Comparison of ENCODE assay signal across 7 cellular contexts in the genomic region with DNA sequence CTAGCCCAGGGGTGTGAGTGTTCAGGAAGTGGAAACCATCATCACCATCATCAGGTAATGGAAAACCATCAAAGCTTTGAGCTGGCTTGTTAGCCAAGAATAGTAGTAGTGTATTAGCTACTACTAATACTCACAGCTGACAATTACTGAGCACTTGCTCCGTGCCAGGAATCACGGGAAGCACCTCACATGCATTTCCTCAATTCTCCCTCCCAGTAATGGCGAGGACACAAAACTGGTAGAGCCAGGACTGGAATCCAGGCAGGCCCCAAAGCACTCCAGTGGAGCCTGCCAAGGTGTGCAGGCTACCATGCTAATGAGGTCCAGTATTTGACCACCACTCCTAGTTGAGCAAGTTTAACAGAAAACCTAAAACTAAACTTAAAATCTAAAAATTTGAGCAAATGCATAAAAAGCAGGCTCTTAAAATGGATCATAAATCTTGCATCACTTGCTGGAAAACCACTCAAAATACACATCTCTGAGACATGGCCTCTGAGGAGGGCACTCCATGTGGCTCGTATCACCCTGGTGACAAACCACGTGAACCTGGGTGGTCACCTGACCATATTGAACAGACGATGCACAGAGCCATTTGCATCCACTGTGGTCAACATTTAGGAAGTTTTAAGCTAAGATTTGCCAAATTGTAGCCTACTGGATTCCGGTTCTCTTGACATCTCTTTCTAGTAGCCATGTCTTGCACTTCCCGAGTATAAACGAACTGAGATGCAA. TPM values are rescaled to one million over a fixed set of nuclear protein-coding genes. Genes with fewer than 3 reads are reported as not detected.
DNase-seq lines count a peak whose midpoint lies in the region; ATAC-seq and TF ChIP-seq lines count a peak whose summit lies in the region.
"Not testable (repeated sequence)": the region's sequence is repeated elsewhere in the genome, so short reads cannot be mapped to it uniquely, and the experiment has no call there.

No MANE protein-coding gene starts in this region.

- H3K4me1 ChIP-seq in IMR-90 (ENCODE audit: control insufficient read depth, insufficient read depth, low read length): not testable (repeated sequence)

- TF ChIP-seq POLR2A in IMR-90 (IDR thresholded peaks at IDR 0.05; ENCODE audit: low read depth, low read length): not testable (repeated sequence)

- not testable (repeated sequence) for DNase-seq in IMR-90; activated T-helper 1 cell treated with anti-CD3 and anti-CD28 coated beads, Interleukin-12 subunit alpha, Interleukin-12 subunit beta, Interleukin-2, Interleukin-4 antibody, amounts not matched to agents 30 ng/mL and 10 ng/mL and 1 ng/mL, durations not matched to agents 14 hours and 24 hours and 36 hours (ENCODE audit: low spot score); activated naive CD8-positive, alpha-beta T cell treated with anti-CD3 and anti-CD28 coated beads for 36 hours
- DNase-seq in activated CD8-positive, alpha-beta T cell treated with anti-CD3 and anti-CD28 coated beads for 36 hours: peak; percentile 27
- DNase-seq in dermis blood vessel endothelial cell (peak; percentile 59), posterior vena cava (ENCODE audit: low spot score) (peak; percentile 20)

- not testable (repeated sequence) for H3K9me3 Mint-ChIP-seq in activated CD8-positive, alpha-beta T cell treated with anti-CD3 and anti-CD28 coated beads for 36 hours; activated T-helper 1 cell treated with anti-CD3 and anti-CD28 coated beads, Interleukin-12 subunit alpha, Interleukin-12 subunit beta, Interleukin-2, Interleukin-4 antibody, amounts not matched to agents 30 ng/mL and 10 ng/mL and 1 ng/mL, durations not matched to agents 14 hours and 24 hours and 36 hours; activated naive CD8-positive, alpha-beta T cell treated with anti-CD3 and anti-CD28 coated beads for 36 hours; nephron

- not testable (repeated sequence) for TF ChIP-seq CTCF in IMR-90 (conservative IDR thresholded peaks at IDR 0.05; ENCODE audit: low read depth, low read length); activated CD8-positive, alpha-beta T cell treated with anti-CD3 and anti-CD28 coated beads for 36 hours (IDR thresholded peaks at IDR 0.05); nephron (IDR thresholded peaks at IDR 0.05; ENCODE audit: unreplicated experiment in 3 of 3)

- intact Hi-C loops in IMR-90 (cut with micrococcal nuclease); activated CD8-positive, alpha-beta T cell treated with anti-CD3 and anti-CD28 coated beads for 36 hours (cut with micrococcal nuclease); activated T-helper 1 cell treated with anti-CD3 and anti-CD28 coated beads, Interleukin-12 subunit alpha, Interleukin-12 subunit beta, Interleukin-2, Interleukin-4 antibody, amounts not matched to agents 30 ng/mL and 10 ng/mL and 1 ng/mL, durations not matched to agents 14 hours and 24 hours and 36 hours (cut with micrococcal nuclease); posterior vena cava (cut with DNase I): not testable (repeated sequence)

- H3K27me3 ChIP-seq in IMR-90 (ENCODE audit: control insufficient read depth, insufficient read depth, low read length): not testable (repeated sequence)

- not testable (repeated sequence) for H3K36me3 ChIP-seq in IMR-90 (ENCODE audit: control insufficient read depth, insufficient read depth, low read length)

- not testable (repeated sequence) for H3K4ac ChIP-seq in IMR-90 (ENCODE audit: low read depth, low read length)

- dilution Hi-C loops in IMR-90 (cut with HindIII; ENCODE audit: low sequenced_read_pairs, unreplicated experiment): not testable (repeated sequence)

- H3K4me3 ChIP-seq in IMR-90 (ENCODE audit: insufficient read depth, low read depth, low read length): not testable (repeated sequence)

- not testable (repeated sequence) for H2AK9ac ChIP-seq in IMR-90 (replicated peaks; ENCODE audit: low read depth, low read length, poor library complexity)

- not testable (repeated sequence) for H3K4me2 ChIP-seq in IMR-90 (ENCODE audit: low read depth, low read length)

- not testable (repeated sequence) for H2BK15ac ChIP-seq in IMR-90 (ENCODE audit: low read depth, low read length)

- ATAC-seq in IMR-90 (ENCODE audit: low read depth); activated CD8-positive, alpha-beta T cell treated with anti-CD3 and anti-CD28 coated beads for 36 hours: not testable (repeated sequence)

- not testable (repeated sequence) for H2AFZ ChIP-seq in IMR-90 (replicated peaks; ENCODE audit: low read length, poor library complexity)

- not testable (repeated sequence) for H3K56ac ChIP-seq in IMR-90 (ENCODE audit: extremely low read depth, insufficient read depth, low read length)

- H4K5ac ChIP-seq in IMR-90 (ENCODE audit: low read depth, low read length): not testable (repeated sequence)

- H3K18ac ChIP-seq in IMR-90 (ENCODE audit: low read depth, low read length): not testable (repeated sequence)

- not testable (repeated sequence) for H3K27ac Mint-ChIP-seq in activated CD8-positive, alpha-beta T cell treated with anti-CD3 and anti-CD28 coated beads for 36 hours; nephron
- peak overlapping the region; percentile 59 for H3K27ac Mint-ChIP-seq in activated T-helper 1 cell treated with anti-CD3 and anti-CD28 coated beads, Interleukin-12 subunit alpha, Interleukin-12 subunit beta, Interleukin-2, Interleukin-4 antibody, amounts not matched to agents 30 ng/mL and 10 ng/mL and 1 ng/mL, durations not matched to agents 14 hours and 24 hours and 36 hours
- H3K27ac Mint-ChIP-seq in activated naive CD8-positive, alpha-beta T cell treated with anti-CD3 and anti-CD28 coated beads for 36 hours: peak overlapping the region; percentile 20

- POLR2A ChIA-PET in IMR-90 (lab: Charles Lee; ENCODE audit: unreplicated experiment); activated CD8-positive, alpha-beta T cell treated with anti-CD3 and anti-CD28 coated beads for 36 hours (lab: Charles Lee): not testable (repeated sequence)

- H4K20me1 ChIP-seq in IMR-90 (ENCODE audit: insufficient read depth, low read length): not testable (repeated sequence)

- H3K4me1 Mint-ChIP-seq in activated CD8-positive, alpha-beta T cell treated with anti-CD3 and anti-CD28 coated beads for 36 hours (ENCODE audit: low read depth): peaks cover 32% of the 10 kb centered on the region
- peaks cover 35% of the 10 kb centered on the region for H3K4me1 Mint-ChIP-seq in activated T-helper 1 cell treated with anti-CD3 and anti-CD28 coated beads, Interleukin-12 subunit alpha, Interleukin-12 subunit beta, Interleukin-2, Interleukin-4 antibody, amounts not matched to agents 30 ng/mL and 10 ng/mL and 1 ng/mL, durations not matched to agents 14 hours and 24 hours and 36 hours (ENCODE audit: low read depth)
- peaks cover 25% of the 10 kb centered on the region for H3K4me1 Mint-ChIP-seq in activated naive CD8-positive, alpha-beta T cell treated with anti-CD3 and anti-CD28 coated beads for 36 hours
- H3K4me1 Mint-ChIP-seq in nephron: peaks cover 11% of the 10 kb centered on the region

- not testable (repeated sequence) for H3K14ac ChIP-seq in IMR-90 (replicated peaks; ENCODE audit: low read depth, low read length)

- peaks cover 13% of the 10 kb centered on the region for H3K36me3 Mint-ChIP-seq in activated CD8-positive, alpha-beta T cell treated with anti-CD3 and anti-CD28 coated beads for 36 hours (ENCODE audit: low read depth)
- peaks cover 11% of the 10 kb centered on the region for H3K36me3 Mint-ChIP-seq in activated T-helper 1 cell treated with anti-CD3 and anti-CD28 coated beads, Interleukin-12 subunit alpha, Interleukin-12 subunit beta, Interleukin-2, Interleukin-4 antibody, amounts not matched to agents 30 ng/mL and 10 ng/mL and 1 ng/mL, durations not matched to agents 14 hours and 24 hours and 36 hours (ENCODE audit: low read depth)
- H3K36me3 Mint-ChIP-seq in activated naive CD8-positive, alpha-beta T cell treated with anti-CD3 and anti-CD28 coated beads for 36 hours; nephron (ENCODE audit: low read depth): not testable (repeated sequence)

- no CpG with 5 or more reads among the region's 9 CpGs for WGBS in IMR-90 (ENCODE audit: extremely low coverage in 2 of 2, insufficient read length in 1 of 2), 2 experiments

- in situ Hi-C loops in IMR-90 (cut with MboI; ENCODE audit: low sequenced_read_pairs): loop anchor here (25.0 kb wide), 1 partner anchor 264 kb away; no protein-coding TSS in a partner anchor

- H2AK5ac ChIP-seq in IMR-90 (ENCODE audit: low read depth, low read length): not testable (repeated sequence)

- H3K27me3 Mint-ChIP-seq in activated CD8-positive, alpha-beta T cell treated with anti-CD3 and anti-CD28 coated beads for 36 hours; activated T-helper 1 cell treated with anti-CD3 and anti-CD28 coated beads, Interleukin-12 subunit alpha, Interleukin-12 subunit beta, Interleukin-2, Interleukin-4 antibody, amounts not matched to agents 30 ng/mL and 10 ng/mL and 1 ng/mL, durations not matched to agents 14 hours and 24 hours and 36 hours (ENCODE audit: insufficient read depth); activated naive CD8-positive, alpha-beta T cell treated with anti-CD3 and anti-CD28 coated beads for 36 hours; nephron (ENCODE audit: low read depth): not testable (repeated sequence)

- H2BK5ac ChIP-seq in IMR-90 (ENCODE audit: low read depth, low read length, poor library complexity, severe bottlenecking): not testable (repeated sequence)

- not testable (repeated sequence) for H3K27ac ChIP-seq in IMR-90 (ENCODE audit: insufficient read depth, low read length)

- not testable (repeated sequence) for TF ChIP-seq RAD21 in IMR-90 (IDR thresholded peaks at IDR 0.05; ENCODE audit: low read length)

- not testable (repeated sequence) for H3K79me1 ChIP-seq in IMR-90 (ENCODE audit: low read depth in 1 of 2, low read length in 2 of 2)

- H3K9me1 ChIP-seq in IMR-90 (ENCODE audit: insufficient read depth, low read length): not testable (repeated sequence)

- H4K8ac ChIP-seq in IMR-90 (ENCODE audit: low read depth in 2 of 2, low read length in 2 of 2): not testable (repeated sequence)

- not testable (repeated sequence) for H3K4me3 Mint-ChIP-seq in activated CD8-positive, alpha-beta T cell treated with anti-CD3 and anti-CD28 coated beads for 36 hours
- peak overlapping the region; percentile 62 for H3K4me3 Mint-ChIP-seq in activated T-helper 1 cell treated with anti-CD3 and anti-CD28 coated beads, Interleukin-12 subunit alpha, Interleukin-12 subunit beta, Interleukin-2, Interleukin-4 antibody, amounts not matched to agents 30 ng/mL and 10 ng/mL and 1 ng/mL, durations not matched to agents 14 hours and 24 hours and 36 hours
- peak overlapping the region; percentile 48 for H3K4me3 Mint-ChIP-seq in activated naive CD8-positive, alpha-beta T cell treated with anti-CD3 and anti-CD28 coated beads for 36 hours
- peak overlapping the region; percentile 49 to 78 (median 49) for H3K4me3 Mint-ChIP-seq in nephron

- not testable (repeated sequence) for H2BK20ac ChIP-seq in IMR-90 (ENCODE audit: low read depth, low read length)

- not testable (repeated sequence) for H2BK120ac ChIP-seq in IMR-90 (ENCODE audit: low read depth, low read length)

- not testable (repeated sequence) for H3K23ac ChIP-seq in IMR-90 (ENCODE audit: low read depth, low read length)

- TSS peak; percentile 13 for BruUV-seq in IMR-90 (replicated peaks; lab: Mats Ljungman, UMichigan)

- not testable (repeated sequence) for H3K9ac ChIP-seq in IMR-90 (ENCODE audit: low read depth, low read length)

- H3K9me3 ChIP-seq in IMR-90 (ENCODE audit: control insufficient read depth, insufficient read depth, low read length): not testable (repeated sequence)

- H4K91ac ChIP-seq in IMR-90 (ENCODE audit: insufficient read depth, low read depth, low read length): not testable (repeated sequence)

- CTCF ChIA-PET in IMR-90 (lab: Yijun Ruan, JAX); activated CD8-positive, alpha-beta T cell treated with anti-CD3 and anti-CD28 coated beads for 36 hours (lab: Charles Lee): not testable (repeated sequence)

RNA-seq across cellular contexts. Expression of a gene that starts 43.3 kb away (rescaled TPM):
- total RNA-seq in IMR-90 (2012; rRNA removed): 2.2 TPM in 2 replicates
- polyA plus RNA-seq in IMR-90 (2012; rRNA removed): 13.4 and 13.8 TPM in 2 replicates
- polyA plus RNA-seq in IMR-90 (2012; cell fraction: cytosol; rRNA removed): 10.2 and 10.5 TPM in 2 replicates
- polyA plus RNA-seq in IMR-90 (2012; cell fraction: nucleus; rRNA removed; ENCODE audit: low replicate concordance): 86.5 and 180 TPM in 2 replicates
- total RNA-seq in activated CD8-positive, alpha-beta T cell treated with anti-CD3 and anti-CD28 coated beads for 36 hours: 10 to 100 TPM; 41.9 to 43.0 TPM
- total RNA-seq in activated T-helper 1 cell treated with anti-CD3 and anti-CD28 coated beads, Interleukin-12 subunit alpha, Interleukin-12 subunit beta, Interleukin-2, Interleukin-4 antibody, amounts not matched to agents 30 ng/mL and 10 ng/mL and 1 ng/mL, durations not matched to agents 14 hours and 24 hours and 36 hours: 126 and 127 TPM in 2 replicates
- total RNA-seq in activated naive CD8-positive, alpha-beta T cell treated with anti-CD3 and anti-CD28 coated beads for 36 hours: 10 to 100 TPM; 34.6 to 35.1 TPM
- total RNA-seq in dermis blood vessel endothelial cell: 16.6 and 20.1 TPM in 2 replicates
- 10 to 100 TPM; 24.3 to 34.1 TPM for total RNA-seq in posterior vena cava
